In the genomic region with DNA sequence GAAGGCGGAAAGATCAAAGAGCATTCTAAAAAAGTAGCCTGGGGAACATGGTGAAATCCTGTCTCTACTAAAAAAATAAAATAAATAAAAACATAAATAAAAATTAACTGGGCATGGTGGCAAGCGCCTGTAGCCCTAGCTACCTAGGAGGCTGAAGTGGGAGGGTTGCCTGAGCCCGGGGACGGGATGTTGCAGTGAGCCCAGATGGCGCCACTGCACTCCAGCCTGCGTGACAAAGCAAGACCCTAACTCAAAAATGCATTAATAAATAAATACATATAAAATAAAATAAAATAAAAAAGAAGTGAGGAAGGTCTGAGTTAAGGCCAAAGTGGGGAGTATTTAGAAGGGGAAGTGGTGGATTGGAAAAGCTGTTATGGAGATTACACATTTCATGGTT, we compare ENCODE assay signal across 9 cellular contexts. TPM values are rescaled to one million over a fixed set of nuclear protein-coding genes. Genes with fewer than 3 reads are reported as not detected.
A peak's percentile ranks its signal among the peaks of the same experiment; 100 is the strongest.
DNase-seq lines count a peak whose midpoint lies in the region; ATAC-seq and TF ChIP-seq lines count a peak whose summit lies in the region.
"Had no signal": no experiment of that assay in that cellular context is flagged by ENCODE, and none has a peak within 500 bp of the region (broad histone marks: within the 10 kb centered on the region; RNA-seq: fewer than 3 reads in every experiment).

No MANE protein-coding gene starts in this region.

- no peak for TF ChIP-seq CTCF in left ventricle myocardium inferior (IDR thresholded peaks at IDR 0.05; ENCODE audit: borderline replicate concordance)
- TF ChIP-seq CTCF in OCI-LY3 (IDR thresholded peaks at IDR 0.05; ENCODE audit: low read depth, low read length), result no peak
- TF ChIP-seq CTCF in endothelial cell (IDR thresholded peaks at IDR 0.05; ENCODE audit: unreplicated experiment), result no peak
- no peak for TF ChIP-seq CTCF in type B pancreatic cell (conservative IDR thresholded peaks at IDR 0.05)

- ATAC-seq in right cardiac atrium (no peak), GM18873 (IDR thresholded peaks at IDR 0.05; ENCODE audit: low FRiP score, unreplicated experiment) (no peak)

- H3K4me1 Mint-ChIP-seq in endothelial cell (ENCODE audit: unreplicated experiment) (peaks cover 15% of the 10 kb centered on the region), type B pancreatic cell (ENCODE audit: unreplicated experiment) (peaks cover 11% of the 10 kb centered on the region)

- WGBS in right cardiac atrium, result 97% methylated on average over 6 of the region's 6 CpGs

- H3K9me3 ChIP-seq in right cardiac atrium (ENCODE audit: control insufficient read depth, low read length) (no peaks in the 10 kb centered on the region), left ventricle myocardium inferior (replicated peaks) (peaks cover 14% of the 10 kb centered on the region), OCI-LY3 (ENCODE audit: insufficient read depth, low read length) (peaks cover 9% of the 10 kb centered on the region; the same call in 1 of the 2 replicates)

- H3K4me3 ChIP-seq in right cardiac atrium (ENCODE audit: low read length) (peak overlapping the region; percentile 5), left ventricle myocardium inferior (no peak overlapping the region), OCI-LY3 (ENCODE audit: low read length) (peak overlapping the region; percentile 94; the same call in 1 of the 2 replicates)

- H3K27ac ChIP-seq in right cardiac atrium (ENCODE audit: low read length), result no peak overlapping the region
- no peak overlapping the region for H3K27ac ChIP-seq in left ventricle myocardium inferior (replicated peaks)
- H3K27ac ChIP-seq in OCI-LY3 (ENCODE audit: low read length), result no peak overlapping the region

- no peak overlapping the region for H2AFZ ChIP-seq in OCI-LY3 (ENCODE audit: low read depth, low read length)

- intact Hi-C loops in right cardiac atrium (cut with DNase I), result no loop called here
- intact Hi-C loops in left ventricle myocardium inferior (cut with micrococcal nuclease), result no loop called here

- H3K27me3 ChIP-seq in right cardiac atrium (ENCODE audit: control insufficient read depth, insufficient read depth), result no peaks in the 10 kb centered on the region
- H3K27me3 ChIP-seq in left ventricle myocardium inferior (ENCODE audit: low read depth), result no peaks in the 10 kb centered on the region
- H3K27me3 ChIP-seq in OCI-LY3 (ENCODE audit: low read depth, low read length), result no peaks in the 10 kb centered on the region

- DNase-seq in right cardiac atrium, result no peak
- DNase-seq in left ventricle myocardium inferior, result no peak
- no peak for DNase-seq in endothelial cell (ENCODE audit: low spot score)
- DNase-seq in type B pancreatic cell (ENCODE audit: extremely low spot score, unreplicated experiment), result no peak
- no peak for DNase-seq in COLO668 (lab: John Stamatoyannopoulos, UW; ENCODE audit: unreplicated experiment)
- no peak for DNase-seq in NK-92 treated with Interleukin-12 subunit alpha and Interleukin-12 subunit beta, amount 100 ng/mL, for 24 hours (lab: John Stamatoyannopoulos, UW)
- DNase-seq: NCI-H345 had no signal

- H3K9me3 Mint-ChIP-seq in endothelial cell (ENCODE audit: unreplicated experiment) (no peaks in the 10 kb centered on the region), type B pancreatic cell (peaks cover 5% of the 10 kb centered on the region)

- no peaks in the 10 kb centered on the region for H3K36me3 Mint-ChIP-seq in endothelial cell (ENCODE audit: low read depth, unreplicated experiment)
- peaks cover 3% of the 10 kb centered on the region for H3K36me3 Mint-ChIP-seq in type B pancreatic cell

- no peaks in the 10 kb centered on the region for H4K20me1 ChIP-seq in OCI-LY3 (ENCODE audit: insufficient read depth, low read length)

- H3K4me2 ChIP-seq in OCI-LY3 (ENCODE audit: low read length), result peak overlapping the region; percentile 91

- no peak overlapping the region for H3K9ac ChIP-seq in OCI-LY3 (ENCODE audit: low read length)

- H3K36me3 ChIP-seq in left ventricle myocardium inferior, result no peaks in the 10 kb centered on the region
- H3K36me3 ChIP-seq in OCI-LY3 (replicated peaks; ENCODE audit: low read depth, low read length), result peaks cover 6% of the 10 kb centered on the region

- no peak overlapping the region for H3K27ac Mint-ChIP-seq in endothelial cell (ENCODE audit: unreplicated experiment)
- H3K27ac Mint-ChIP-seq in type B pancreatic cell, result peak overlapping the region; percentile 12

- H3K4me1 ChIP-seq in right cardiac atrium (ENCODE audit: control insufficient read depth, insufficient read depth, low read length), result no peaks in the 10 kb centered on the region
- peaks cover 26% of the 10 kb centered on the region for H3K4me1 ChIP-seq in left ventricle myocardium inferior
- peaks cover 18% of the 10 kb centered on the region for H3K4me1 ChIP-seq in OCI-LY3 (ENCODE audit: low read length)

- H3K79me2 ChIP-seq in OCI-LY3 (ENCODE audit: low read length), result peaks cover 48% of the 10 kb centered on the region

- H3K4me3 Mint-ChIP-seq in endothelial cell (ENCODE audit: unreplicated experiment) (peak overlapping the region; percentile 49), type B pancreatic cell (peak overlapping the region; percentile 95)

- H3K27me3 Mint-ChIP-seq in endothelial cell (ENCODE audit: unreplicated experiment), result no peaks in the 10 kb centered on the region
- H3K27me3 Mint-ChIP-seq in type B pancreatic cell, result no peaks in the 10 kb centered on the region

RNA-seq across cellular contexts. Expression of a gene that starts 1.3 kb away (rescaled TPM):
- total RNA-seq in right cardiac atrium (10 to 100 TPM; 32.7 to 47.2 (median 40.2) TPM), left ventricle myocardium inferior (42.3 TPM), endothelial cell (ENCODE audit: unreplicated experiment) (52.6 TPM), type B pancreatic cell (ENCODE audit: low replicate concordance) (46.5 and 52.5 TPM in 2 replicates)
- 45.7 TPM for polyA plus RNA-seq in right cardiac atrium
